In genomic region chr16:30902070-30902972, GRCh38 we compare ENCODE assay signal across 1 cellular context.
TF ChIP-seq lines count a peak whose summit lies in the region.

No MANE protein-coding gene starts in this region.

TF ChIP-seq in endothelial cell of umbilical vein, 7 proteins besides CTCF, POLR2A, EP300 and RAD21:
- TF ChIP-seq JUN (IDR thresholded peaks at IDR 0.05; ENCODE audit: borderline replicate concordance, insufficient read depth, insufficient read length, low read depth): no peak
- no peak for TF ChIP-seq MAX (IDR thresholded peaks at IDR 0.05; ENCODE audit: insufficient read depth, insufficient read length)
- TF ChIP-seq FOS (IDR thresholded peaks at IDR 0.05; ENCODE audit: borderline replicate concordance, insufficient read depth, low read length): no peak
- peak; percentile 82 for TF ChIP-seq POLR2AphosphoS5 (IDR thresholded peaks at IDR 0.05; ENCODE audit: insufficient read depth, low read depth, low read length)
- no peak for TF ChIP-seq MYC (IDR thresholded peaks at IDR 0.05; ENCODE audit: low read depth, low read length)
- no peak for TF ChIP-seq EZH2 (IDR thresholded peaks at IDR 0.05; ENCODE audit: borderline replicate concordance, low read depth, low read length, severe bottlenecking)
